29 cellular contexts compared by ENCODE assay signal in the genomic region with DNA sequence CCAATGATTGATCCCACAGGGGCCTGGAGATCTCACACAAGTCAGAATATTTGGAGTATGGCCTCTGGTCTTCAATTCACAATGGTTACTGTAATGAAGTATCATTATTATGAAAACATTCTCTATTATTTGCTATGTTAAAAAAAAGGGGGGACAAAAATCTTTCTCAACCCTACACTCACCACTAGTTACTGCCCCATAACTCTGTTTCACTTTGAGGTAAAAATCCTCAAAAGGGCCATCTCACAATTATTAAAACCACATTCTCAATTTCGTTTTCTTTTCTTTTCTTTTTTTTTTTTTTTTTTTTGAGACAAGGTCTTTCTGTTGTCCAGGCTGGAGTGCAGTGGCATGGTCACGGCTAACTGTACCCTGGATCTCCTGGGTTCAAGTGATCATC. TPM values are rescaled to one million over a fixed set of nuclear protein-coding genes. Genes with fewer than 3 reads are reported as not detected.
"Had no signal": no experiment of that assay in that cellular context is flagged by ENCODE, and none has a peak within 500 bp of the region (broad histone marks: within the 10 kb centered on the region; RNA-seq: fewer than 3 reads in every experiment).

No MANE protein-coding gene starts in this region.

- H3K4me1 ChIP-seq: adrenal gland, colonic mucosa had no signal

- H3K36me3 ChIP-seq: adrenal gland, colonic mucosa had no signal

- H3K4me3 ChIP-seq: adrenal gland, colonic mucosa had no signal

- H3K9me3 ChIP-seq: adrenal gland, colonic mucosa had no signal

- H3K27ac ChIP-seq: adrenal gland, colonic mucosa, VCaP had no signal

- DNase-seq: activated CD4-positive, alpha-beta memory T cell treated with anti-CD3 and anti-CD28 coated beads, Interleukin-2, amount 10 ng/mL, durations not matched to agents 7 days and 5 days; activated CD4-positive, alpha-beta T cell treated with anti-CD3 and anti-CD28 coated beads, Interleukin-2, amount 10 ng/mL, durations not matched to agents 7 days and 5 days; activated CD4-positive, CD25-positive, alpha-beta regulatory T cell; activated CD8-positive, alpha-beta memory T cell treated with anti-CD3 and anti-CD28 coated beads, Interleukin-2, amount 50 U/mL, for 4 hours; activated gamma-delta T cell treated with Interleukin-2 at 50 U/mL for 16 hours; activated naive CD4-positive, alpha-beta T cell treated with anti-CD3 and anti-CD28 coated beads, Interleukin-2, amount 10 ng/mL, durations not matched to agents 7 days and 5 days; activated naive CD8-positive, alpha-beta T cell treated with anti-CD3 and anti-CD28 coated beads, Interleukin-2, amount 10 ng/mL, durations not matched to agents 7 days and 5 days; activated T-cell treated with anti-CD3 and anti-CD28 coated beads, Interleukin-2, amount 50 U/mL, for 72 hours; adrenal gland; anterior cingulate cortex; cerebellar nuclear complex; colonic mucosa; NCI-H1105; NCI-H1436 treated with DMSO at 0.1 percent for 48 hours; NCI-H187; NCI-H2081 treated with DMSO at 0.1 percent for 48 hours; NCI-H446; NCI-H524; NCI-H748 treated with DMSO at 0.1 percent for 48 hours; SIG-M5; T-cell; T-helper 2 cell; T1000 had no signal

- H3K27me3 ChIP-seq: adrenal gland, colonic mucosa had no signal

- ATAC-seq: activated T-cell treated with anti-CD3 and anti-CD28 coated beads, Interleukin-2, amount 50 U/mL, for 72 hours; T-cell had no signal

RNA-seq across cellular contexts. Expression of gene KCNC2, which starts 59.6 kb away (rescaled TPM):
- total RNA-seq: activated CD4-positive, alpha-beta memory T cell treated with anti-CD3 and anti-CD28 coated beads, Interleukin-2, amount 10 ng/mL, durations not matched to agents 7 days and 5 days; activated CD4-positive, alpha-beta T cell treated with anti-CD3 and anti-CD28 coated beads, Interleukin-2, amount 10 ng/mL, durations not matched to agents 7 days and 5 days; activated naive CD8-positive, alpha-beta T cell treated with anti-CD3 and anti-CD28 coated beads, Interleukin-2, amount 10 ng/mL, durations not matched to agents 7 days and 5 days; activated T-cell treated with anti-CD3 and anti-CD28 coated beads, Interleukin-2, amount 50 U/mL, for 72 hours; activated T-helper 2 cell treated with anti-CD3 and anti-CD28 coated beads, Interferon-gamma antibody, Interleukin-2, Interleukin-4, amounts not matched to agents 10 μg/mL and 5 μg/mL and 100 μg/mL, durations not matched to agents 14 hours and 24 hours and 36 hours; adrenal gland; cardiac septum; MCF 10A; OCI-LY7; RPMI7951; T-cell had no signal
- polyA plus RNA-seq: adrenal gland had no signal
